ENCODE assay signal across 1 cellular context in genomic region chr22:37427711-37428635, GRCh38.
TF ChIP-seq lines count a peak whose summit lies in the region.

No MANE protein-coding gene starts in this region.

TF ChIP-seq in SK-N-SH, 30 proteins besides CTCF, POLR2A, EP300 and RAD21 (continued from another document):
- no peak for TF ChIP-seq FOXM1 (IDR thresholded peaks at IDR 0.05; ENCODE audit: low read depth)
- no peak for TF ChIP-seq EZH2phosphoT487 (IDR thresholded peaks at IDR 0.05; ENCODE audit: borderline replicate concordance, low read depth)
- TF ChIP-seq YY1 (IDR thresholded peaks at IDR 0.05; ENCODE audit: low read depth), result no peak
- TF ChIP-seq FOSL2 (IDR thresholded peaks at IDR 0.05; ENCODE audit: borderline replicate concordance, low read depth), result no peak
- no peak for TF ChIP-seq SIN3A (IDR thresholded peaks at IDR 0.05; ENCODE audit: borderline replicate concordance, low read depth, low read length)
- TF ChIP-seq MEF2A (IDR thresholded peaks at IDR 0.05; ENCODE audit: borderline replicate concordance, low read depth), result no peak
- TF ChIP-seq SMC3 (IDR thresholded peaks at IDR 0.05; ENCODE audit: low read depth, low read length), result no peak
- TF ChIP-seq GABPA (IDR thresholded peaks at IDR 0.05; ENCODE audit: low read depth), result no peak
- TF ChIP-seq REST (IDR thresholded peaks at IDR 0.05; ENCODE audit: low read depth, low read length), result no peak
- TF ChIP-seq ELF1 (IDR thresholded peaks at IDR 0.05), result no peak
- no peak for TF ChIP-seq FOXJ3 (CRISPR knock-in tag; IDR thresholded peaks at IDR 0.05)
- TF ChIP-seq PBX3 (IDR thresholded peaks at IDR 0.05), result no peak
